17 cellular contexts compared by ENCODE assay signal in the genomic region with DNA sequence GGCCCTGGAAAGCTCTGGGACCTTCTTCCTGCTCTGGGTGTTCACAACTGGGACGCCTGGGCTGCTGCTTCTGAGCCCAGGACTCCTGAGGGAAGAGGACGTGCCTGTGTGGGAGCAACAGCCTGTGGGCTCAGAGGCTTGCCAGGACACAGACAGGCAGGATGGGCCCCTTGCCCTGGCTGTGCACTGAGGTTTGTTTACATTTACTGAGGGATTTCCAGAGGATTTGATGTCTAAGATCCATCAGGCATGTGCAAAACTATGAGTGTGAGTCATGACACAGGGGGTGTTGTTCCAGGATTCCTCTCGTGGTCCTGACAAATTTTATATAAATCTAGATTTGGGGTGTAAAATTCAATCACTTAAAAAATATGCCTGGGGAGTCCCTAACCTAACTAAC. TPM values are rescaled to one million over a fixed set of nuclear protein-coding genes. Genes with fewer than 3 reads are reported as not detected.
DNase-seq lines count a peak whose midpoint lies in the region; ATAC-seq and TF ChIP-seq lines count a peak whose summit lies in the region.
"Had no signal": no experiment of that assay in that cellular context is flagged by ENCODE, and none has a peak within 500 bp of the region (broad histone marks: within the 10 kb centered on the region; RNA-seq: fewer than 3 reads in every experiment).

No MANE protein-coding gene starts in this region.

- in situ Hi-C loops in mammary epithelial cell (cut with MboI; ENCODE audit: low sequenced_read_pairs in 2 of 2): no loop called here

- peaks cover 25% of the 10 kb centered on the region for H3K4me1 ChIP-seq in mammary epithelial cell (ENCODE audit: insufficient read depth, low read length)
- H3K4me1 ChIP-seq: right lobe of liver had no signal

- no peak for TF ChIP-seq CTCF in mammary epithelial cell (conservative IDR thresholded peaks at IDR 0.05 in 1 of 2, IDR thresholded peaks at IDR 0.05 in 1 of 2; ENCODE audit: extremely low read depth in 1 of 2, insufficient read depth in 1 of 2, low read depth in 1 of 2, low read length in 2 of 2)

- H3K9me3 Mint-ChIP-seq in T-helper 2 cell treated with Interferon-gamma antibody and Interleukin-4, amounts not matched to agents 5 μg/mL and 100 μg/mL, for 36 hours: no peaks in the 10 kb centered on the region

- no peak overlapping the region for H3K4me3 Mint-ChIP-seq in T-helper 2 cell treated with Interferon-gamma antibody and Interleukin-4, amounts not matched to agents 5 μg/mL and 100 μg/mL, for 36 hours

- no peaks in the 10 kb centered on the region for H3K79me2 ChIP-seq in mammary epithelial cell (ENCODE audit: insufficient read depth, low read length)

- H3K27ac ChIP-seq in mammary epithelial cell (ENCODE audit: insufficient read depth, low read depth, low read length): no peak overlapping the region
- H3K27ac ChIP-seq: 22Rv1, right lobe of liver had no signal

- peak overlapping the region; percentile 84 for H2AFZ ChIP-seq in mammary epithelial cell (ENCODE audit: low read depth, low read length)

- H3K27me3 Mint-ChIP-seq in T-helper 2 cell treated with Interferon-gamma antibody and Interleukin-4, amounts not matched to agents 5 μg/mL and 100 μg/mL, for 36 hours (ENCODE audit: low read depth): peaks cover 75% of the 10 kb centered on the region

- no TSS peak for BruUV-seq in mammary epithelial cell (replicated peaks; lab: Mats Ljungman, UMichigan)

- H3K9me3 ChIP-seq in mammary epithelial cell (replicated peaks; ENCODE audit: insufficient read depth, low read length): no peaks in the 10 kb centered on the region
- H3K9me3 ChIP-seq: right lobe of liver had no signal

- no peak overlapping the region for H3K9ac ChIP-seq in mammary epithelial cell (ENCODE audit: insufficient read depth, low read length)

- no peaks in the 10 kb centered on the region for H4K20me1 ChIP-seq in mammary epithelial cell (ENCODE audit: insufficient read depth, low read length)

- no peaks in the 10 kb centered on the region for H3K36me3 Mint-ChIP-seq in T-helper 2 cell treated with Interferon-gamma antibody and Interleukin-4, amounts not matched to agents 5 μg/mL and 100 μg/mL, for 36 hours (ENCODE audit: low read depth)

- peak overlapping the region; percentile 46 for H3K4me2 ChIP-seq in mammary epithelial cell (ENCODE audit: insufficient read depth, low read depth, low read length)

- DNase-seq in NCI-H82 (lab: John Stamatoyannopoulos, UW): peak; percentile 15
- DNase-seq in NCI-H82 treated with DMSO at 0.1 percent for 48 hours (lab: John Stamatoyannopoulos, UW; ENCODE audit: unreplicated experiment): no peak
- peak; percentile 57 for DNase-seq in mammary epithelial cell
- DNase-seq in iris pigment epithelial cell (ENCODE audit: low read depth): peak; percentile 81
- no peak for DNase-seq in cerebellar nuclear complex (lab: John Stamatoyannopoulos, UW)
- no peak for DNase-seq in activated CD4-positive, alpha-beta T cell treated with anti-CD3 and anti-CD28 coated beads, Interleukin-2, amount 50 U/mL, for 1 hour
- no peak for DNase-seq in T-helper 2 cell treated with Interferon-gamma antibody and Interleukin-4, amounts not matched to agents 5 μg/mL and 100 μg/mL, for 36 hours (ENCODE audit: low spot score)
- DNase-seq: activated CD8-positive, alpha-beta memory T cell treated with anti-CD3 and anti-CD28 coated beads for 24 hours; activated effector memory CD4-positive, alpha-beta T cell treated with anti-CD3 and anti-CD28 coated beads, Interleukin-2, amount 50 U/mL, for 16 hours; MM.1S; NCI-H2081 treated with DMSO at 0.1 percent for 48 hours; right lobe of liver; stimulated activated naive CD4-positive, alpha-beta T cell had no signal

- peaks cover 7% of the 10 kb centered on the region for H3K4me1 Mint-ChIP-seq in T-helper 2 cell treated with Interferon-gamma antibody and Interleukin-4, amounts not matched to agents 5 μg/mL and 100 μg/mL, for 36 hours (ENCODE audit: low read depth)

- intact Hi-C loops in mammary epithelial cell (cut with micrococcal nuclease): loop anchor here (5.0 kb wide), 1 partner anchor 55 kb away; a partner anchor contains a TSS

- CTCF ChIA-PET in mammary epithelial cell (lab: Charles Lee; ENCODE audit: low non-redundant PET): no interaction called here

- H3K36me3 ChIP-seq in mammary epithelial cell (ENCODE audit: insufficient read depth, low read length): no peaks in the 10 kb centered on the region
- H3K36me3 ChIP-seq: right lobe of liver had no signal

- no peak overlapping the region for H3K4me3 ChIP-seq in mammary epithelial cell (replicated peaks in 1 of 3; ENCODE audit: insufficient read depth in 1 of 3, low read depth in 2 of 3, low read length in 3 of 3)
- H3K4me3 ChIP-seq: lung, right lobe of liver had no signal

- ATAC-seq in GM19463 (IDR thresholded peaks at IDR 0.05; ENCODE audit: unreplicated experiment): no peak
- ATAC-seq: right lobe of liver had no signal

- WGBS in mammary epithelial cell (ENCODE audit: low coverage, missing lambda C conversion rate): 0% methylated on average over 3 of the region's 3 CpGs

- H3K27me3 ChIP-seq in mammary epithelial cell (ENCODE audit: insufficient read depth, low read length): no peaks in the 10 kb centered on the region
- H3K27me3 ChIP-seq: right lobe of liver had no signal

- dilution Hi-C loops in mammary epithelial cell (cut with HindIII; ENCODE audit: low sequenced_read_pairs): no loop called here

- H3K27ac Mint-ChIP-seq in T-helper 2 cell treated with Interferon-gamma antibody and Interleukin-4, amounts not matched to agents 5 μg/mL and 100 μg/mL, for 36 hours: no peak overlapping the region

RNA-seq across cellular contexts. Expression of a gene that starts 10.6 kb away (rescaled TPM):
- total RNA-seq in mammary epithelial cell: not detected
- polyA plus RNA-seq in mammary epithelial cell: not detected
- polyA minus RNA-seq in mammary epithelial cell: not detected
- total RNA-seq: SK-MEL-5 had no signal

RNA-seq across cellular contexts. Expression of a gene that starts 46.3 kb away (rescaled TPM):
- total RNA-seq in mammary epithelial cell: not detected
- not detected for polyA plus RNA-seq in mammary epithelial cell
- polyA minus RNA-seq in mammary epithelial cell: not detected
- total RNA-seq: SK-MEL-5 had no signal

RNA-seq across cellular contexts. Expression of a gene that starts 55.0 kb away (rescaled TPM):
- total RNA-seq in mammary epithelial cell: 10 to 100 TPM; 13.1 to 13.7 TPM
- 15.6 TPM for polyA plus RNA-seq in mammary epithelial cell
- 45.0 TPM for polyA minus RNA-seq in mammary epithelial cell

Comparison
In these comparisons a context has a peak if more than half of its experiments do, and no peak if none do; other contexts are left out.
1. DNase-seq: peak in NCI-H82 (single experiment), mammary epithelial cell (single experiment) and iris pigment epithelial cell (single experiment); none in NCI-H82 treated with DMSO at 0.1 percent for 48 hours (single experiment), cerebellar nuclear complex (0 of 2), activated CD4-positive, alpha-beta T cell treated with anti-CD3 and anti-CD28 coated beads, Interleukin-2, amount 50 U/mL, for 1 hour (single experiment) and T-helper 2 cell treated with Interferon-gamma antibody and Interleukin-4, amounts not matched to agents 5 μg/mL and 100 μg/mL, for 36 hours (single experiment).